8 cellular contexts compared by ENCODE assay signal in the genomic region with DNA sequence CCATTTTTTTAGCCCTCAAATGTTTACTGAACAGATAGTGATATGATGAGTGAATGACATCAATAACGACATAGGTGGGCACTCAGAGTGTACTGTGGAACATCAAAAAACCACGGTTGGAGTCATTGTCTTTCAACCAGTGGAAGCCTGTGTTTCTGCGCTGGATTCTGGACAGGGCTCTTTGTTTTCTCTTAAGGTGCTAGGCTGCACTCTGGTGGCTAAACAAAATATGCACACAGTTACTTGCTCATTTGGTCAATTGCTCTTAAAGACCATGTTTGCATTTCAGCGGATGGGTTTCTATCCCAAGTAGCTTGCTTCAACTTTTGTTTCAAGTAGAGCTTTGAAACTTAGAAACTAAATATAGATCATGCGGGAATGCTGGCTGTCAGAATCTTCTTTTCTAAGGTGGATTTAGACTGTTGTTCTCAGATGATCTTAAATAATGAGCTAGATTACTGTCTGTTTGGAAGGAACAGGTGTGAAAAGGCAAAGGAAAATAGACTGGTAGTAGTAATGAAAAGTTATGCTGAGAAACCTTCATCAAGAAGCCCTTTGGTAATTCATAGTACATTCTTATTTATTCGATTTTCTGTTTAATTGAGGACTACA. TPM values are rescaled to one million over a fixed set of nuclear protein-coding genes. Genes with fewer than 3 reads are reported as not detected.
DNase-seq lines count a peak whose midpoint lies in the region; ATAC-seq, FAIRE-seq and TF ChIP-seq lines count a peak whose summit lies in the region.

No MANE protein-coding gene starts in this region.

- no peaks in the 10 kb centered on the region for H3K9me3 Mint-ChIP-seq in activated T-cell treated with anti-CD3 and anti-CD28 coated beads, Interleukin-2, amount 50 U/mL, for 4 hours

- H3K27ac ChIP-seq in osteoblast (ENCODE audit: low read depth, low read length) = no peak overlapping the region

- H3K4me1 Mint-ChIP-seq in activated T-cell treated with anti-CD3 and anti-CD28 coated beads, Interleukin-2, amount 50 U/mL, for 4 hours (ENCODE audit: low read depth) = no peaks in the 10 kb centered on the region

- no peaks in the 10 kb centered on the region for H3K9me3 ChIP-seq in osteoblast (ENCODE audit: low read depth, low read length)

- no peaks in the 10 kb centered on the region for H3K79me2 ChIP-seq in osteoblast (ENCODE audit: insufficient read depth, low read length)

- ATAC-seq in GM21576 (IDR thresholded peaks at IDR 0.05; ENCODE audit: unreplicated experiment) (peak; percentile 88), HG02938 (IDR thresholded peaks at IDR 0.05; ENCODE audit: unreplicated experiment) (no peak)
- ATAC-seq in activated T-cell treated with anti-CD3 and anti-CD28 coated beads, Interleukin-2, amount 50 U/mL, for 4 hours = peak in 1 of 2 donors; percentile 77

- no peaks in the 10 kb centered on the region for H4K20me1 ChIP-seq in osteoblast (ENCODE audit: insufficient read depth, low read length)

- no peaks in the 10 kb centered on the region for H3K4me1 ChIP-seq in osteoblast (ENCODE audit: insufficient read depth, low read length)

- no peak overlapping the region for H3K4me3 Mint-ChIP-seq in activated T-cell treated with anti-CD3 and anti-CD28 coated beads, Interleukin-2, amount 50 U/mL, for 4 hours

- no peak overlapping the region for H3K4me2 ChIP-seq in osteoblast (ENCODE audit: insufficient read depth, low read length)

- H3K27me3 ChIP-seq in osteoblast (ENCODE audit: insufficient read depth, low read length) = no peaks in the 10 kb centered on the region

- no peak for FAIRE-seq in HTR-8/SVneo (lab: Jason Lieb, UNC)

- H3K36me3 Mint-ChIP-seq in activated T-cell treated with anti-CD3 and anti-CD28 coated beads, Interleukin-2, amount 50 U/mL, for 4 hours (ENCODE audit: insufficient read depth) = peaks cover 5% of the 10 kb centered on the region

- DNase-seq in GDM1 (lab: John Stamatoyannopoulos, UW) (peak; percentile 47), HTR-8/SVneo (ENCODE audit: insufficient read length, low spot score) (peak; percentile 66), NOMO-1 treated with DMSO at 0.1 percent for 48 hours (lab: John Stamatoyannopoulos, UW; ENCODE audit: unreplicated experiment) (peak; percentile 77), foreskin fibroblast (peak; percentile 53 to 84), osteoblast (ENCODE audit: insufficient read length, low spot score, missing footprints) (peak; percentile 91)
- DNase-seq in activated T-cell treated with anti-CD3 and anti-CD28 coated beads, Interleukin-2, amount 50 U/mL, for 4 hours = peak; percentile 29

- TF ChIP-seq CTCF in foreskin fibroblast (IDR thresholded peaks at IDR 0.05; ENCODE audit: low read depth, low read length) (peak; percentile 66), osteoblast (IDR thresholded peaks at IDR 0.05; ENCODE audit: extremely low read depth, low read depth, low read length) (peak; percentile 81)

- H3K36me3 ChIP-seq in osteoblast (ENCODE audit: insufficient read depth, low read length) = no peaks in the 10 kb centered on the region

- no peak overlapping the region for H3K4me3 ChIP-seq in foreskin fibroblast (ENCODE audit: low read depth in 1 of 2, low read length in 2 of 2)
- no peak overlapping the region for H3K4me3 ChIP-seq in osteoblast (ENCODE audit: insufficient read depth, low read length)

- no peak overlapping the region for H2AFZ ChIP-seq in osteoblast (ENCODE audit: low read length)

- no peaks in the 10 kb centered on the region for H3K27me3 Mint-ChIP-seq in activated T-cell treated with anti-CD3 and anti-CD28 coated beads, Interleukin-2, amount 50 U/mL, for 4 hours (ENCODE audit: low read depth)

RNA-seq across cellular contexts. Expression of gene LYPD6B, which starts 48.5 kb away (rescaled TPM):
- total RNA-seq in activated T-cell treated with anti-CD3 and anti-CD28 coated beads, Interleukin-2, amount 50 U/mL, for 4 hours = not detected
- 2.5 and 2.9 TPM in 2 replicates for total RNA-seq in osteoblast

Comparison
In these comparisons a context has a peak if more than half of its experiments do, and no peak if none do; other contexts are left out.
1. DNase-seq: peak in every context shown above with its lines; median percentile 91 in osteoblast; 77 in NOMO-1 treated with DMSO at 0.1 percent for 48 hours; 68 in foreskin fibroblast; 66 in HTR-8/SVneo; 47 in GDM1; 29 in activated T-cell treated with anti-CD3 and anti-CD28 coated beads, Interleukin-2, amount 50 U/mL, for 4 hours.